1 cellular context compared by ENCODE assay signal in the genomic region with DNA sequence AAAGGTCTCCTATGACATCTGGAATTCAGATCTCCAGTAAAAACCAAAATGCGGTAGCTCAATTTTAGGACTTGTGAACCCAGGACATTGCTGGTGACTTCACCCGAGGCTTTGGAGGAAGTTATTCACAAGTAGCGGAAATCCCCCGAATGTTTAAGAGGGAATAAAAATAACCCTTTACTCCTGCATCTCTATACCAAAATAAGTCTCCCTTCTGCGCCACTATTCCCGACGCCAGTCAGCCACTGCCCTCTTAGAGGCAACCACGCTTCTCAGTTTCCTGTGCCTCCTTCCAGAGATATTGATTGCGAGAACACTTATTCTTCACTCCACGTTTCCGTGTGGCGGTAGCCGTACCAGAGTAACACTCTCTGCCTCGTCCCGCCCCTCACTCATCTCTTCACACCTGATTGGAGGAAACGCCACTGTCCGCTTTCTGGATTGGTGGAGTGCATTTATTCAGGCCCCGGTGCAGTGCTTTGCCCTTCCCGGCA.
TF ChIP-seq lines count a peak whose summit lies in the region.

No MANE protein-coding gene starts in this region.

TF ChIP-seq in HCT116, 20 proteins besides CTCF, POLR2A, EP300 and RAD21 (continued from another document):
- TF ChIP-seq, protein P1, sequence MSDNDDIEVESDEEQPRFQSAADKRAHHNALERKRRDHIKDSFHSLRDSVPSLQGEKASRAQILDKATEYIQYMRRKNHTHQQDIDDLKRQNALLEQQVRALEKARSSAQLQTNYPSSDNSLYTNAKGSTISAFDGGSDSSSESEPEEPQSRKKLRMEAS (IDR thresholded peaks at IDR 0.05), result no peak
- TF ChIP-seq, protein P2, sequence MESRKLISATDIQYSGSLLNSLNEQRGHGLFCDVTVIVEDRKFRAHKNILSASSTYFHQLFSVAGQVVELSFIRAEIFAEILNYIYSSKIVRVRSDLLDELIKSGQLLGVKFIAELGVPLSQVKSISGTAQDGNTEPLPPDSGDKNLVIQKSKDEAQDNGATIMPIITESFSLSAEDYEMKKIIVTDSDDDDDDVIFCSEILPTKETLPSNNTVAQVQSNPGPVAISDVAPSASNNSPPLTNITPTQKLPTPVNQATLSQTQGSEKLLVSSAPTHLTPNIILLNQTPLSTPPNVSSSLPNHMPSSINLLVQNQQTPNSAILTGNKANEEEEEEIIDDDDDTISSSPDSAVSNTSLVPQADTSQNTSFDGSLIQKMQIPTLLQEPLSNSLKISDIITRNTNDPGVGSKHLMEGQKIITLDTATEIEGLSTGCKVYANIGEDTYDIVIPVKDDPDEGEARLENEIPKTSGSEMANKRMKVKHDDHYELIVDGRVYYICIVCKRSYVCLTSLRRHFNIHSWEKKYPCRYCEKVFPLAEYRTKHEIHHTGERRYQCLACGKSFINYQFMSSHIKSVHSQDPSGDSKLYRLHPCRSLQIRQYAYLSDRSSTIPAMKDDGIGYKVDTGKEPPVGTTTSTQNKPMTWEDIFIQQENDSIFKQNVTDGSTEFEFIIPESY (IDR thresholded peaks at IDR 0.05; ENCODE audit: extremely low read depth, insufficient replicate concordance, low read length), result no peak
- TF ChIP-seq ZFX (IDR thresholded peaks at IDR 0.05), result no peak
- no peak for TF ChIP-seq JUND (IDR thresholded peaks at IDR 0.05)
- TF ChIP-seq TCF7L2 (IDR thresholded peaks at IDR 0.05; ENCODE audit: borderline replicate concordance, extremely low read depth, insufficient read depth, insufficient read length), result no peak
- no peak for TF ChIP-seq EGR1 (IDR thresholded peaks at IDR 0.05; ENCODE audit: low read depth)
- TF ChIP-seq YY1 (IDR thresholded peaks at IDR 0.05; ENCODE audit: extremely low read depth, insufficient replicate concordance, low read depth, low read length), result no peak
